8 cellular contexts compared by ENCODE assay signal in genomic region chr2:174846941-174847938, GRCh38.
DNase-seq lines count a peak whose midpoint lies in the region; ATAC-seq, FAIRE-seq and TF ChIP-seq lines count a peak whose summit lies in the region.

No MANE protein-coding gene starts in this region.

- H3K9me3 ChIP-seq in kidney (ENCODE audit: control insufficient read depth in 1 of 2, low read length in 2 of 2): no peaks in the 10 kb centered on the region

- ATAC-seq in HG03135 (IDR thresholded peaks at IDR 0.05; ENCODE audit: unreplicated experiment): no peak
- ATAC-seq in HG03521 (IDR thresholded peaks at IDR 0.05; ENCODE audit: unreplicated experiment): no peak

- peak; percentile 33 for DNase-seq in ELF-1 (ENCODE audit: low read depth, low spot score)
- DNase-seq in RKO (ENCODE audit: low spot score): peak; percentile 49
- DNase-seq in fibroblast of pulmonary artery (ENCODE audit: low read depth): peak; percentile 96
- peak in 7 of 10 donors; percentile 16 to 89 (median 45) for DNase-seq in posterior cingulate gyrus
- no peak for DNase-seq in RPMI8226
- DNase-seq in kidney: no peak

- H3K4me1 ChIP-seq in kidney (ENCODE audit: control insufficient read depth in 1 of 2, insufficient read depth in 1 of 2, low read depth in 1 of 2, low read length in 2 of 2): no peaks in the 10 kb centered on the region

- intact Hi-C loops in posterior cingulate gyrus (cut with DNase I) (loop anchor here (5.0 to 10.0 kb wide), 2 partner anchors 68 to 75 kb away; no protein-coding TSS in a partner anchor), kidney (cut with DNase I) (no loop called here)

- H3K27ac ChIP-seq in kidney (ENCODE audit: low read depth in 2 of 2, low read length in 2 of 2): no peak overlapping the region

- no peaks in the 10 kb centered on the region for H3K36me3 ChIP-seq in kidney (ENCODE audit: control insufficient read depth in 1 of 2, insufficient read depth in 2 of 2, low read length in 2 of 2)

- FAIRE-seq in kidney (lab: Jason Lieb, UNC): no peak

- TF ChIP-seq CTCF in fibroblast of pulmonary artery (IDR thresholded peaks at IDR 0.05; ENCODE audit: low read length, missing control alignments) (no peak), kidney (IDR thresholded peaks at IDR 0.05; ENCODE audit: borderline replicate concordance, extremely low read depth, insufficient read depth) (no peak)

- no peak overlapping the region for H3K9ac ChIP-seq in kidney (ENCODE audit: low read length in 2 of 2)

- H3K4me3 ChIP-seq in fibroblast of pulmonary artery (replicated peaks; ENCODE audit: low read depth, low read length) (peak overlapping the region; percentile 62), kidney (ENCODE audit: low read length in 2 of 2) (peak overlapping the region in 1 of 2 donors; percentile 2)

Comparison
In these comparisons a context has a peak if more than half of its experiments do, and no peak if none do; other contexts are left out.
1. DNase-seq: peak in ELF-1 (single experiment), RKO (single experiment), fibroblast of pulmonary artery (single experiment) and posterior cingulate gyrus (7 of 10); none in RPMI8226 (single experiment) and kidney (single experiment).